In genomic region chr2:16010011-16010410, GRCh38 we compare ENCODE assay signal across 1 cellular context.
TF ChIP-seq lines count a peak whose summit lies in the region.

No MANE protein-coding gene starts in this region.

TF ChIP-seq in H1, 55 proteins besides CTCF, POLR2A, EP300 and RAD21 (continued from another document):
- TF ChIP-seq EZH2 (IDR thresholded peaks at IDR 0.05; ENCODE audit: low read depth, low read length, severe bottlenecking) (no peak), NANOG (IDR thresholded peaks at IDR 0.05; ENCODE audit: insufficient read depth, low read depth, low read length, poor library complexity, severe bottlenecking) (no peak), SP2 (IDR thresholded peaks at IDR 0.05; ENCODE audit: low read length) (no peak), ZNF274 (IDR thresholded peaks at IDR 0.05; ENCODE audit: borderline replicate concordance, extremely low read depth, low read length) (no peak), KDM1A (IDR thresholded peaks at IDR 0.05; ENCODE audit: borderline replicate concordance, low read length) (no peak)
